Comparison of ENCODE assay signal across 22 cellular contexts in the genomic region with DNA sequence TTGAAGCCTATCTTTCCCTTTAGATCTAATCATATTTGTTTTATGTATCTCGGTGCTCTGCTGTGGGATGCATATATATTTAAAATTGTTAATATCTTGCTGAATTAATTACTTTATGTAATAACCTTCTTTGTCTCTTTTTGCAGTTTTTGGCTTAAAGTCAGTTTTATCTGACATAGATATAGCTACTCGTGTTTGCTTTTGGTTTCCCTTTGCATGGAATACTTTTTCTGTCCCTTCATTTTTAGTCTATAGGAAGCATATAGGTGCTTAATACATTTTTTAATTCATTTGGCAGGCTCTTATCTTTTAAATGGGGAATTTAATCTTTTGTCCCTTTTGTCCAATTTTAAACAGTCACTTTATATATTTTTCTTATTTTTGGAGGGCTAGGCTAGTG.
DNase-seq lines count a peak whose midpoint lies in the region; ATAC-seq and TF ChIP-seq lines count a peak whose summit lies in the region.
"Had no signal": no experiment of that assay in that cellular context is flagged by ENCODE, and none has a peak within 500 bp of the region (broad histone marks: within the 10 kb centered on the region; RNA-seq: fewer than 3 reads in every experiment).

No MANE protein-coding gene starts in this region.

- no peaks in the 10 kb centered on the region for H3K79me2 ChIP-seq in KMS-11 (ENCODE audit: insufficient read depth, low read depth)

- TF ChIP-seq CTCF in KMS-11 (conservative IDR thresholded peaks at IDR 0.05; ENCODE audit: low read depth, low read length), result no peak

- no peak overlapping the region; the same call in 1 of the 2 replicates for H3K9ac ChIP-seq in KMS-11

- POLR2A ChIA-PET in activated CD8-positive, alpha-beta T cell treated with anti-CD3 and anti-CD28 coated beads, Interleukin-2, amount 10 ng/mL, durations not matched to agents 7 days and 5 days (lab: Charles Lee), result no interaction called here

- DNase-seq in DMS53 treated with DMSO at 0.1 percent for 48 hours (lab: John Stamatoyannopoulos, UW; ENCODE audit: unreplicated experiment) (peak; percentile 56), SHP77 treated with DMSO at 0.1 percent for 48 hours (lab: John Stamatoyannopoulos, UW) (no peak)
- DNase-seq in natural killer cell treated with Interleukin-12 subunit alpha and Interleukin-12 subunit beta and Interleukin-15 and Interleukin-18, amount 100 ng/mL, for 72 hours (ENCODE audit: low spot score), result no peak
- no peak for DNase-seq in activated CD8-positive, alpha-beta T cell treated with anti-CD3 and anti-CD28 coated beads, Interleukin-2, amount 10 ng/mL, durations not matched to agents 7 days and 5 days
- DNase-seq: Caco-2; CD8-positive, alpha-beta T cell; DND-41; Karpas-422; NCI-H1105; NCI-H1436 treated with DMSO at 0.1 percent for 48 hours; NCI-H187 treated with DMSO at 0.1 percent for 48 hours; NCI-H2171 treated with DMSO at 0.1 percent for 48 hours; NCI-H345; NCI-H524 treated with DMSO at 0.1 percent for 48 hours; SJCRH30; T-helper 1 cell had no signal

- H3K36me3 Mint-ChIP-seq in natural killer cell treated with Interleukin-12 subunit alpha and Interleukin-12 subunit beta and Interleukin-15 and Interleukin-18, amount 100 ng/mL, for 72 hours, result peaks cover 5% of the 10 kb centered on the region
- no peaks in the 10 kb centered on the region for H3K36me3 Mint-ChIP-seq in activated CD8-positive, alpha-beta T cell treated with anti-CD3 and anti-CD28 coated beads, Interleukin-2, amount 10 ng/mL, durations not matched to agents 7 days and 5 days (ENCODE audit: low read depth)
- H3K36me3 Mint-ChIP-seq: CD8-positive, alpha-beta T cell had no signal

- H3K27ac ChIP-seq in KMS-11, result no peak overlapping the region
- H3K27ac ChIP-seq: C4-2B, SJCRH30 had no signal

- peak overlapping the region; percentile 66 for H3K4me2 ChIP-seq in KMS-11

- H3K4me1 ChIP-seq in KMS-11 (ENCODE audit: low read depth, poor library complexity, severe bottlenecking), result peaks cover 12% of the 10 kb centered on the region
- H3K4me1 ChIP-seq: Caco-2, SJCRH30 had no signal

- H3K27ac Mint-ChIP-seq in natural killer cell treated with Interleukin-12 subunit alpha and Interleukin-12 subunit beta and Interleukin-15 and Interleukin-18, amount 100 ng/mL, for 72 hours, result peak overlapping the region in 1 of 2 donors; percentile 83
- no peak overlapping the region for H3K27ac Mint-ChIP-seq in activated CD8-positive, alpha-beta T cell treated with anti-CD3 and anti-CD28 coated beads, Interleukin-2, amount 10 ng/mL, durations not matched to agents 7 days and 5 days
- H3K27ac Mint-ChIP-seq: CD8-positive, alpha-beta T cell; T-helper 2 cell treated with Interferon-gamma antibody and Interleukin-4, amounts not matched to agents 5 μg/mL and 100 μg/mL, for 36 hours had no signal

- CTCF ChIA-PET in activated CD8-positive, alpha-beta T cell treated with anti-CD3 and anti-CD28 coated beads, Interleukin-2, amount 10 ng/mL, durations not matched to agents 7 days and 5 days (lab: Charles Lee), result no interaction called here

- peaks cover 5% of the 10 kb centered on the region for H3K9me3 Mint-ChIP-seq in natural killer cell treated with Interleukin-12 subunit alpha and Interleukin-12 subunit beta and Interleukin-15 and Interleukin-18, amount 100 ng/mL, for 72 hours
- no peaks in the 10 kb centered on the region for H3K9me3 Mint-ChIP-seq in activated CD8-positive, alpha-beta T cell treated with anti-CD3 and anti-CD28 coated beads, Interleukin-2, amount 10 ng/mL, durations not matched to agents 7 days and 5 days (ENCODE audit: insufficient read depth)
- H3K9me3 Mint-ChIP-seq: CD8-positive, alpha-beta T cell; T-helper 2 cell treated with Interferon-gamma antibody and Interleukin-4, amounts not matched to agents 5 μg/mL and 100 μg/mL, for 36 hours had no signal

- no peaks in the 10 kb centered on the region for H3K27me3 Mint-ChIP-seq in natural killer cell treated with Interleukin-12 subunit alpha and Interleukin-12 subunit beta and Interleukin-15 and Interleukin-18, amount 100 ng/mL, for 72 hours
- H3K27me3 Mint-ChIP-seq in activated CD8-positive, alpha-beta T cell treated with anti-CD3 and anti-CD28 coated beads, Interleukin-2, amount 10 ng/mL, durations not matched to agents 7 days and 5 days (ENCODE audit: low read depth), result peaks cover 2% of the 10 kb centered on the region

- peaks cover 0 to 26% of the 10 kb centered on the region in 2 donors for H3K4me1 Mint-ChIP-seq in natural killer cell treated with Interleukin-12 subunit alpha and Interleukin-12 subunit beta and Interleukin-15 and Interleukin-18, amount 100 ng/mL, for 72 hours (ENCODE audit: low read depth in 2 of 2)
- H3K4me1 Mint-ChIP-seq in activated CD8-positive, alpha-beta T cell treated with anti-CD3 and anti-CD28 coated beads, Interleukin-2, amount 10 ng/mL, durations not matched to agents 7 days and 5 days (ENCODE audit: low read depth), result no peaks in the 10 kb centered on the region

- ATAC-seq in GM18868 (IDR thresholded peaks at IDR 0.05; ENCODE audit: unreplicated experiment), result peak; percentile 51
- ATAC-seq in natural killer cell treated with Interleukin-12 subunit alpha and Interleukin-12 subunit beta and Interleukin-15 and Interleukin-18, amount 100 ng/mL, for 72 hours, result no peak
- no peak for ATAC-seq in esophagus mucosa
- ATAC-seq in activated CD8-positive, alpha-beta T cell treated with anti-CD3 and anti-CD28 coated beads, Interleukin-2, amount 10 ng/mL, durations not matched to agents 7 days and 5 days, result no peak
- ATAC-seq: CD8-positive, alpha-beta T cell; HCT116 had no signal

- peak overlapping the region; percentile 8; the same call in 1 of the 2 replicates for H2AFZ ChIP-seq in KMS-11 (ENCODE audit: low read depth)

- H4K20me1 ChIP-seq in KMS-11 (ENCODE audit: insufficient read depth), result no peaks in the 10 kb centered on the region

- H3K4me3 Mint-ChIP-seq in natural killer cell treated with Interleukin-12 subunit alpha and Interleukin-12 subunit beta and Interleukin-15 and Interleukin-18, amount 100 ng/mL, for 72 hours, result peak overlapping the region; percentile 44
- no peak overlapping the region for H3K4me3 Mint-ChIP-seq in activated CD8-positive, alpha-beta T cell treated with anti-CD3 and anti-CD28 coated beads, Interleukin-2, amount 10 ng/mL, durations not matched to agents 7 days and 5 days
- H3K4me3 Mint-ChIP-seq: CD8-positive, alpha-beta T cell; T-helper 2 cell treated with Interferon-gamma antibody and Interleukin-4, amounts not matched to agents 5 μg/mL and 100 μg/mL, for 36 hours had no signal

- no peaks in the 10 kb centered on the region for H3K36me3 ChIP-seq in KMS-11 (ENCODE audit: insufficient read depth)

- no peaks in the 10 kb centered on the region for H3K27me3 ChIP-seq in KMS-11 (ENCODE audit: insufficient read depth, low read depth)
- H3K27me3 ChIP-seq: SJCRH30 had no signal

- no peak overlapping the region for H3K4me3 ChIP-seq in KMS-11 (IDR thresholded peaks at IDR 0.05; ENCODE audit: insufficient read depth, low read depth, low read length)
- H3K4me3 ChIP-seq: SJCRH30 had no signal
